ENCODE assay signal across 17 cellular contexts in genomic region chr3:4524423-4524769, GRCh38. TPM values are rescaled to one million over a fixed set of nuclear protein-coding genes. Genes with fewer than 3 reads are reported as not detected.
DNase-seq lines count a peak whose midpoint lies in the region; ATAC-seq, FAIRE-seq and TF ChIP-seq lines count a peak whose summit lies in the region.
"Had no signal": no experiment of that assay in that cellular context is flagged by ENCODE, and none has a peak within 500 bp of the region (broad histone marks: within the 10 kb centered on the region; RNA-seq: fewer than 3 reads in every experiment).

No MANE protein-coding gene starts in this region.

- H2AFZ ChIP-seq in astrocyte (ENCODE audit: low read depth, low read length) = no peak overlapping the region

- 8 to 14% methylated on average over 2 of the region's 2 CpGs for WGBS in gastroesophageal sphincter (ENCODE audit: low coverage in 1 of 2), 2 donors

- H3K4me3 Mint-ChIP-seq in astrocyte (ENCODE audit: unreplicated experiment) = no peak overlapping the region
- H3K4me3 Mint-ChIP-seq: activated T-helper 1 cell treated with anti-CD3 and anti-CD28 coated beads, Interleukin-12 subunit alpha, Interleukin-12 subunit beta, Interleukin-2, Interleukin-4 antibody, amounts not matched to agents 30 ng/mL and 10 ng/mL and 1 ng/mL, durations not matched to agents 14 hours and 24 hours and 36 hours had no signal

- H4K20me1 ChIP-seq in astrocyte (ENCODE audit: insufficient read depth, low read length) = no peaks in the 10 kb centered on the region

- H3K4me1 Mint-ChIP-seq in astrocyte (ENCODE audit: low read depth, unreplicated experiment) = no peaks in the 10 kb centered on the region

- H3K27me3 ChIP-seq in astrocyte (ENCODE audit: insufficient read depth, low read length) = no peaks in the 10 kb centered on the region
- no peaks in the 10 kb centered on the region for H3K27me3 ChIP-seq in gastroesophageal sphincter

- DNase-seq in AG10803 (ENCODE audit: low read depth) = peak; percentile 5
- DNase-seq in H4 (ENCODE audit: low spot score) = peak; percentile 34
- DNase-seq in astrocyte (ENCODE audit: low read depth) = peak; percentile 4
- no peak for DNase-seq in NCI-H345 (lab: John Stamatoyannopoulos, UW)
- DNase-seq in SW 1271 (lab: John Stamatoyannopoulos, UW) = no peak
- DNase-seq in hepatic stellate cell (ENCODE audit: low spot score) = no peak
- no peak for DNase-seq in stimulated activated naive CD8-positive, alpha-beta T cell treated with anti-CD3 and anti-CD28 coated beads, Interleukin-15, Interleukin-2, amounts not matched to agents 100 U/mL and 50 U/mL, for 24 hours
- DNase-seq: activated CD4-positive, alpha-beta T cell treated with anti-CD3 and anti-CD28 coated beads, Interleukin-2, amount 50 U/mL, for 1 hour; NCI-H1694; NK-92 treated with Interleukin-12 subunit alpha and Interleukin-12 subunit beta, amount 100 ng/mL, for 24 hours; psoas muscle; stimulated activated naive B cell treated with anti-CD40 and anti-IgM and Interleukin-4, amounts not matched to agents 10 μg/mL and 1 μg/mL and 100 μg/mL, for 72 hours had no signal

- no peak overlapping the region for H3K27ac Mint-ChIP-seq in astrocyte (ENCODE audit: unreplicated experiment)
- H3K27ac Mint-ChIP-seq: activated T-helper 1 cell treated with anti-CD3 and anti-CD28 coated beads, Interleukin-12 subunit alpha, Interleukin-12 subunit beta, Interleukin-2, Interleukin-4 antibody, amounts not matched to agents 30 ng/mL and 10 ng/mL and 1 ng/mL, durations not matched to agents 14 hours and 24 hours and 36 hours had no signal

- TF ChIP-seq EP300 in gastroesophageal sphincter (IDR thresholded peaks at IDR 0.05) = no peak

- TF ChIP-seq CTCF in AG10803 (conservative IDR thresholded peaks at IDR 0.05; ENCODE audit: low read length) = no peak
- no peak for TF ChIP-seq CTCF in astrocyte (IDR thresholded peaks at IDR 0.05; ENCODE audit: insufficient read depth, low read depth, low read length)
- TF ChIP-seq CTCF in gastroesophageal sphincter (IDR thresholded peaks at IDR 0.05) = no peak

- no peak overlapping the region for H3K4me3 ChIP-seq in AG10803 (ENCODE audit: low read length)
- H3K4me3 ChIP-seq in astrocyte (ENCODE audit: insufficient read depth, low read depth, low read length) = no peak overlapping the region
- H3K4me3 ChIP-seq in gastroesophageal sphincter = no peak overlapping the region
- H3K4me3 ChIP-seq: HAP-1, psoas muscle had no signal

- no peak overlapping the region for H3K4me2 ChIP-seq in astrocyte (ENCODE audit: low read length)

- no peaks in the 10 kb centered on the region for H3K36me3 Mint-ChIP-seq in astrocyte (ENCODE audit: low read depth, unreplicated experiment)

- no peaks in the 10 kb centered on the region for H3K9me3 Mint-ChIP-seq in astrocyte (ENCODE audit: unreplicated experiment)
- H3K9me3 Mint-ChIP-seq: activated T-helper 1 cell treated with anti-CD3 and anti-CD28 coated beads, Interleukin-12 subunit alpha, Interleukin-12 subunit beta, Interleukin-2, Interleukin-4 antibody, amounts not matched to agents 30 ng/mL and 10 ng/mL and 1 ng/mL, durations not matched to agents 14 hours and 24 hours and 36 hours; stimulated activated naive B cell treated with anti-CD40 and anti-IgM and Interleukin-4, amounts not matched to agents 10 μg/mL and 1 μg/mL and 100 μg/mL, for 72 hours had no signal

- no peaks in the 10 kb centered on the region for H3K79me2 ChIP-seq in astrocyte (ENCODE audit: insufficient read depth, low read length)

- H3K4me1 ChIP-seq in astrocyte (ENCODE audit: insufficient read depth, low read length) (no peaks in the 10 kb centered on the region), gastroesophageal sphincter (peaks cover 10 to 87% (median 33%) of the 10 kb centered on the region in 3 donors)
- H3K4me1 ChIP-seq: HAP-1 had no signal

- no peak for TF ChIP-seq POLR2A in gastroesophageal sphincter (IDR thresholded peaks at IDR 0.05)

- FAIRE-seq in astrocyte (lab: Jason Lieb, UNC) = no peak
- FAIRE-seq: endometrium, G401.6 had no signal

- H3K9ac ChIP-seq in astrocyte (ENCODE audit: low read length) = no peak overlapping the region

- peak; percentile 22 for ATAC-seq in gastroesophageal sphincter
- ATAC-seq in stimulated activated naive CD8-positive, alpha-beta T cell treated with anti-CD3 and anti-CD28 coated beads, Interleukin-15, Interleukin-2, amounts not matched to agents 100 U/mL and 50 U/mL, for 24 hours = no peak
- ATAC-seq: psoas muscle; stimulated activated naive B cell treated with anti-CD40 and anti-IgM and Interleukin-4, amounts not matched to agents 10 μg/mL and 1 μg/mL and 100 μg/mL, for 72 hours had no signal

- H3K36me3 ChIP-seq in astrocyte (ENCODE audit: insufficient read depth, low read length) (no peaks in the 10 kb centered on the region), gastroesophageal sphincter (peaks cover 0 to 12% of the 10 kb centered on the region in 2 donors)
- H3K36me3 ChIP-seq: HAP-1 had no signal

- peaks cover 3% of the 10 kb centered on the region for H3K27me3 Mint-ChIP-seq in astrocyte (ENCODE audit: low read depth, unreplicated experiment)
- H3K27me3 Mint-ChIP-seq: stimulated activated naive B cell treated with anti-CD40 and anti-IgM and Interleukin-4, amounts not matched to agents 10 μg/mL and 1 μg/mL and 100 μg/mL, for 72 hours had no signal

- H3K27ac ChIP-seq in astrocyte (ENCODE audit: low read depth, low read length) = no peak overlapping the region
- H3K27ac ChIP-seq in gastroesophageal sphincter = peak overlapping the region; percentile 67 to 81 (median 72)
- H3K27ac ChIP-seq: psoas muscle had no signal

- H3K9me3 ChIP-seq in astrocyte (ENCODE audit: insufficient read depth, low read depth, low read length) = no peaks in the 10 kb centered on the region
- H3K9me3 ChIP-seq in gastroesophageal sphincter = no peaks in the 10 kb centered on the region
- H3K9me3 ChIP-seq: HAP-1, psoas muscle had no signal

RNA-seq across cellular contexts. Expression of gene ITPR1, which starts 31.2 kb away (rescaled TPM):
- total RNA-seq in H4 (2014; rRNA removed; shearing (Covaris generic)) = 4.6 and 5.8 TPM in 2 replicates
- total RNA-seq in astrocyte (6.7 and 9.0 TPM in 2 replicates), gastroesophageal sphincter (100 to 1,000 TPM; 184 to 305 (median 218) TPM)

RNA-seq across cellular contexts. Expression of gene SUMF1, which starts 57.3 kb away (rescaled TPM):
- total RNA-seq in H4 (2014; rRNA removed; shearing (Covaris generic)) = 39.7 and 45.4 TPM in 2 replicates
- total RNA-seq in astrocyte = 17.4 and 22.2 TPM in 2 replicates
- total RNA-seq in gastroesophageal sphincter = 10 to 100 TPM; 39.6 to 51.3 (median 47.0) TPM

Comparison
In these comparisons a context has a peak if more than half of its experiments do, and no peak if none do; other contexts are left out.
1. DNase-seq: peak in AG10803 (single experiment), H4 (single experiment) and astrocyte (single experiment); none in NCI-H345 (single experiment), SW 1271 (0 of 2), hepatic stellate cell (single experiment) and stimulated activated naive CD8-positive, alpha-beta T cell treated with anti-CD3 and anti-CD28 coated beads, Interleukin-15, Interleukin-2, amounts not matched to agents 100 U/mL and 50 U/mL, for 24 hours (single experiment).
2. RNA of gene ITPR1, which starts 31.2 kb away (total RNA-seq): 184 to 305 TPM in gastroesophageal sphincter; 6.7 to 9.0 TPM in astrocyte and 4.6 to 5.8 TPM in H4; every median in the first group is over 10 times any median in the second.